In the genomic region with DNA sequence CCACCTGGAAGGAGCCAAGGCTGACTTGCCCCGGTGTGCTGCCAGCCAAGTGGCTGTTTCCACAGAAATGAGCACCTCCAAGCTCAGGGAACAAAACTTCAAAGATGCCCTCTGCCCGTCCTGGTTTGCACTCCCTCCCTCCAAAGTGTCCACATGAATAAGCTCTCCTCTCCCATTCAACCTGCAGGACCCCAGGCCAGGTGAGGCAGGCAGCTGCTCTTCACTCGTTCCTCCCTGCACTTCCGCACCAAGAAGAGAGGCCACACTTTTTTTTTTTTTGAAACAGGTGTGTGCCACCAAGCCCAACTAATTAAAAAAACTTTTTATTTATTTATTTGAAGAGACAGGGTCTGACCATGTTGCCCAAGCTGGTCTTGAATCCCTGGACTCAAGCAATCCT, we compare ENCODE assay signal across 1 cellular context.
TF ChIP-seq lines count a peak whose summit lies in the region.

No MANE protein-coding gene starts in this region.

TF ChIP-seq in HepG2, 621 proteins besides CTCF, POLR2A, EP300 and RAD21 (continued from another document):
- TF ChIP-seq, protein P1, sequence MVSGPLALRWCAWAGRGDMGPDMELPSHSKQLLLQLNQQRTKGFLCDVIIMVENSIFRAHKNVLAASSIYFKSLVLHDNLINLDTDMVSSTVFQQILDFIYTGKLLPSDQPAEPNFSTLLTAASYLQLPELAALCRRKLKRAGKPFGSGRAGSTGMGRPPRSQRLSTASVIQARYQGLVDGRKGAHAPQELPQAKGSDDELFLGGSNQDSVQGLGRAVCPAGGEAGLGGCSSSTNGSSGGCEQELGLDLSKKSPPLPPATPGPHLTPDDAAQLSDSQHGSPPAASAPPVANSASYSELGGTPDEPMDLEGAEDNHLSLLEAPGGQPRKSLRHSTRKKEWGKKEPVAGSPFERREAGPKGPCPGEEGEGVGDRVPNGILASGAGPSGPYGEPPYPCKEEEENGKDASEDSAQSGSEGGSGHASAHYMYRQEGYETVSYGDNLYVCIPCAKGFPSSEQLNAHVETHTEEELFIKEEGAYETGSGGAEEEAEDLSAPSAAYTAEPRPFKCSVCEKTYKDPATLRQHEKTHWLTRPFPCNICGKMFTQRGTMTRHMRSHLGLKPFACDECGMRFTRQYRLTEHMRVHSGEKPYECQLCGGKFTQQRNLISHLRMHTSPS (CRISPR knock-in tag; IDR thresholded peaks at IDR 0.05; ENCODE audit: low read depth) = no peak
- TF ChIP-seq ZNF337 (CRISPR knock-in tag; IDR thresholded peaks at IDR 0.05; ENCODE audit: borderline replicate concordance, low read depth) (no peak), CHCHD3 (CRISPR knock-in tag; IDR thresholded peaks at IDR 0.05) (no peak), U2AF2 (IDR thresholded peaks at IDR 0.05; ENCODE audit: low read depth, low read length) (no peak), JUN (CRISPR knock-in tag; IDR thresholded peaks at IDR 0.05) (no peak), HNRNPLL (IDR thresholded peaks at IDR 0.05; ENCODE audit: low read depth, low read length, poor library complexity, severe bottlenecking) (no peak), KMT2B (CRISPR knock-in tag; IDR thresholded peaks at IDR 0.05) (no peak), NFATC3 (CRISPR knock-in tag; IDR thresholded peaks at IDR 0.05) (no peak)
- TF ChIP-seq, protein P2, sequence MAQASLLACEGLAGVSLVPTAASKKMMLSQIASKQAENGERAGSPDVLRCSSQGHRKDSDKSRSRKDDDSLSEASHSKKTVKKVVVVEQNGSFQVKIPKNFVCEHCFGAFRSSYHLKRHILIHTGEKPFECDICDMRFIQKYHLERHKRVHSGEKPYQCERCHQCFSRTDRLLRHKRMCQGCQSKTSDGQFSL (CRISPR knock-in tag; IDR thresholded peaks at IDR 0.05) = no peak
- TF ChIP-seq, protein P3, sequence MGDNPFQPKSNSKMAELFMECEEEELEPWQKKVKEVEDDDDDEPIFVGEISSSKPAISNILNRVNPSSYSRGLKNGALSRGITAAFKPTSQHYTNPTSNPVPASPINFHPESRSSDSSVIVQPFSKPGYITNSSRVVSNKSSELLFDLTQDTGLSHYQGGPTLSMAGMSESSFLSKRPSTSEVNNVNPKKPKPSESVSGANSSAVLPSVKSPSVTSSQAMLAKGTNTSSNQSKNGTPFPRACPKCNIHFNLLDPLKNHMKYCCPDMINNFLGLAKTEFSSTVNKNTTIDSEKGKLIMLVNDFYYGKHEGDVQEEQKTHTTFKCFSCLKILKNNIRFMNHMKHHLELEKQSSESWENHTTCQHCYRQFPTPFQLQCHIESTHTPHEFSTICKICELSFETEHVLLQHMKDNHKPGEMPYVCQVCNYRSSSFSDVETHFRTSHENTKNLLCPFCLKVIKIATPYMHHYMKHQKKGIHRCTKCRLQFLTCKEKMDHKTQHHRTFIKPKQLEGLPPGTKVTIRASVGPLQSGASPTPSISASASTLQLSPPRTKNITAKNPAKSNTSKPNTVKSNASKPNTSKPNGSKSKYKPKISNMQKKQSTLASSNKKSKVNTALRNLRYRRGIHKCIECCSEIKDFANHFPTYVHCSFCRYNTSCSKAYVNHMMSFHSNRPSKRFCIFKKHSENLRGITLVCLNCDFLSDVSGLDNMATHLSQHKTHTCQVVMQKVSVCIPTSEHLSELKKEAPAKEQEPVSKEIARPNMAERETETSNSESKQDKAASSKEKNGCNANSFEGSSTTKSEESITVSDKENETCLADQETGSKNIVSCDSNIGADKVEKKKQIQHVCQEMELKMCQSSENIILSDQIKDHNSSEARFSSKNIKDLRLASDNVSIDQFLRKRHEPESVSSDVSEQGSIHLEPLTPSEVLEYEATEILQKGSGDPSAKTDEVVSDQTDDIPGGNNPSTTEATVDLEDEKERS (CRISPR knock-in tag; IDR thresholded peaks at IDR 0.05) = no peak
- TF ChIP-seq, protein P4, sequence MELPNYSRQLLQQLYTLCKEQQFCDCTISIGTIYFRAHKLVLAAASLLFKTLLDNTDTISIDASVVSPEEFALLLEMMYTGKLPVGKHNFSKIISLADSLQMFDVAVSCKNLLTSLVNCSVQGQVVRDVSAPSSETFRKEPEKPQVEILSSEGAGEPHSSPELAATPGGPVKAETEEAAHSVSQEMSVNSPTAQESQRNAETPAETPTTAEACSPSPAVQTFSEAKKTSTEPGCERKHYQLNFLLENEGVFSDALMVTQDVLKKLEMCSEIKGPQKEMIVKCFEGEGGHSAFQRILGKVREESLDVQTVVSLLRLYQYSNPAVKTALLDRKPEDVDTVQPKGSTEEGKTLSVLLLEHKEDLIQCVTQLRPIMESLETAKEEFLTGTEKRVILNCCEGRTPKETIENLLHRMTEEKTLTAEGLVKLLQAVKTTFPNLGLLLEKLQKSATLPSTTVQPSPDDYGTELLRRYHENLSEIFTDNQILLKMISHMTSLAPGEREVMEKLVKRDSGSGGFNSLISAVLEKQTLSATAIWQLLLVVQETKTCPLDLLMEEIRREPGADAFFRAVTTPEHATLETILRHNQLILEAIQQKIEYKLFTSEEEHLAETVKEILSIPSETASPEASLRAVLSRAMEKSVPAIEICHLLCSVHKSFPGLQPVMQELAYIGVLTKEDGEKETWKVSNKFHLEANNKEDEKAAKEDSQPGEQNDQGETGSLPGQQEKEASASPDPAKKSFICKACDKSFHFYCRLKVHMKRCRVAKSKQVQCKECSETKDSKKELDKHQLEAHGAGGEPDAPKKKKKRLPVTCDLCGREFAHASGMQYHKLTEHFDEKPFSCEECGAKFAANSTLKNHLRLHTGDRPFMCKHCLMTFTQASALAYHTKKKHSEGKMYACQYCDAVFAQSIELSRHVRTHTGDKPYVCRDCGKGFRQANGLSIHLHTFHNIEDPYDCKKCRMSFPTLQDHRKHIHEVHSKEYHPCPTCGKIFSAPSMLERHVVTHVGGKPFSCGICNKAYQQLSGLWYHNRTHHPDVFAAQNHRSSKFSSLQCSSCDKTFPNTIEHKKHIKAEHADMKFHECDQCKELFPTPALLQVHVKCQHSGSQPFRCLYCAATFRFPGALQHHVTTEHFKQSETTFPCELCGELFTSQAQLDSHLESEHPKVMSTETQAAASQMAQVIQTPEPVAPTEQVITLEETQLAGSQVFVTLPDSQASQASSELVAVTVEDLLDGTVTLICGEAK (IDR thresholded peaks at IDR 0.05) = no peak
- TF ChIP-seq, protein P4 (CRISPR knock-in tag; IDR thresholded peaks at IDR 0.05) = no peak
